Comparison of ENCODE assay signal across 9 cellular contexts in genomic region chr4:168848112-168848511, GRCh38.
DNase-seq lines count a peak whose midpoint lies in the region; ATAC-seq and TF ChIP-seq lines count a peak whose summit lies in the region.
"Had no signal": no experiment of that assay in that cellular context is flagged by ENCODE, and none has a peak within 500 bp of the region (broad histone marks: within the 10 kb centered on the region; RNA-seq: fewer than 3 reads in every experiment).

No MANE protein-coding gene starts in this region.

- DNase-seq in IMR-90 = no peak
- DNase-seq in breast epithelium (ENCODE audit: low spot score in 2 of 2) = no peak
- no peak for DNase-seq in left colon
- DNase-seq in NCI-H2196 (lab: John Stamatoyannopoulos, UW; ENCODE audit: unreplicated experiment) = no peak
- DNase-seq: NCI-H446 had no signal

- no peaks in the 10 kb centered on the region for H3K27me3 ChIP-seq in IMR-90 (ENCODE audit: control insufficient read depth, insufficient read depth, low read length)
- no peaks in the 10 kb centered on the region for H3K27me3 ChIP-seq in breast epithelium
- H3K27me3 ChIP-seq in subcutaneous abdominal adipose tissue (ENCODE audit: control insufficient read depth in 5 of 5, insufficient read depth in 4 of 5, low read length in 5 of 5) = no peaks in the 10 kb centered on the region

- H3K56ac ChIP-seq in IMR-90 (ENCODE audit: extremely low read depth, insufficient read depth, low read length) = peak overlapping the region; percentile 57; the same call in 1 of the 2 replicates

- peak overlapping the region; percentile 44 for H2AK9ac ChIP-seq in IMR-90 (replicated peaks; ENCODE audit: low read depth, low read length, poor library complexity)

- H3K9me1 ChIP-seq in IMR-90 (ENCODE audit: insufficient read depth, low read length) = peaks cover 9% of the 10 kb centered on the region

- POLR2A ChIA-PET in IMR-90 (lab: Charles Lee; ENCODE audit: unreplicated experiment) = no interaction called here

- in situ Hi-C loops in IMR-90 (cut with MboI; ENCODE audit: low sequenced_read_pairs) = no loop called here

- H3K9me3 ChIP-seq in IMR-90 (ENCODE audit: control insufficient read depth, insufficient read depth, low read length) = no peaks in the 10 kb centered on the region
- H3K9me3 ChIP-seq in breast epithelium = no peaks in the 10 kb centered on the region
- H3K9me3 ChIP-seq in subcutaneous abdominal adipose tissue (ENCODE audit: control insufficient read depth in 5 of 5, low read length in 5 of 5) = no peaks in the 10 kb centered on the region

- H3K4me3 ChIP-seq in IMR-90 (ENCODE audit: insufficient read depth, low read depth, low read length) = peak overlapping the region; percentile 24; the same call in 1 of the 2 replicates
- H3K4me3 ChIP-seq in breast epithelium = peak overlapping the region; percentile 4 to 58 (median 9)
- H3K4me3 ChIP-seq in subcutaneous abdominal adipose tissue (ENCODE audit: low read depth in 1 of 5, low read length in 5 of 5) = peak overlapping the region; percentile 8 to 59 (median 38)

- peak overlapping the region; percentile 73 for H2AK5ac ChIP-seq in IMR-90 (ENCODE audit: low read depth, low read length)

- CTCF ChIA-PET in IMR-90 (lab: Yijun Ruan, JAX) = interaction anchor here (0.5 to 1.6 kb wide), 3 partner anchors 30 to 138 kb away, joined by 3 to 4 read pairs (median 4); no protein-coding TSS in a partner anchor

- H3K36me3 ChIP-seq in IMR-90 (ENCODE audit: control insufficient read depth, insufficient read depth, low read length) (peaks cover 15% of the 10 kb centered on the region), breast epithelium (no peaks in the 10 kb centered on the region), subcutaneous abdominal adipose tissue (ENCODE audit: control insufficient read depth in 5 of 5, insufficient read depth in 5 of 5, low read length in 5 of 5) (no peaks in the 10 kb centered on the region)

- peak; percentile 28 for ATAC-seq in IMR-90 (ENCODE audit: low read depth)
- peak; percentile 71 for ATAC-seq in left colon
- no peak for ATAC-seq in HG03378 (IDR thresholded peaks at IDR 0.05; ENCODE audit: unreplicated experiment)
- no peak for ATAC-seq in GM21515 (IDR thresholded peaks at IDR 0.05; ENCODE audit: unreplicated experiment)
- no peak for ATAC-seq in GM19467 (IDR thresholded peaks at IDR 0.05; ENCODE audit: unreplicated experiment)

- peak overlapping the region; percentile 61 for H3K4ac ChIP-seq in IMR-90 (ENCODE audit: low read depth, low read length)

- dilution Hi-C loops in IMR-90 (cut with HindIII; ENCODE audit: low sequenced_read_pairs, unreplicated experiment) = no loop called here

- H2BK15ac ChIP-seq in IMR-90 (ENCODE audit: low read depth, low read length) = peak overlapping the region; percentile 9; the same call in 1 of the 3 replicates

- H2BK5ac ChIP-seq in IMR-90 (ENCODE audit: low read depth, low read length, poor library complexity, severe bottlenecking) = peak overlapping the region; percentile 93

- peak overlapping the region; percentile 91 for H3K4me2 ChIP-seq in IMR-90 (ENCODE audit: low read depth, low read length)

- H4K20me1 ChIP-seq in IMR-90 (ENCODE audit: insufficient read depth, low read length) = peaks cover 42% of the 10 kb centered on the region; the same call in 1 of the 2 replicates

- H2BK120ac ChIP-seq in IMR-90 (ENCODE audit: low read depth, low read length) = peak overlapping the region; percentile 88

- H3K27ac ChIP-seq in IMR-90 (ENCODE audit: insufficient read depth, low read length) (peak overlapping the region; percentile 69), breast epithelium (peak overlapping the region; percentile 84 to 92), subcutaneous abdominal adipose tissue (ENCODE audit: low read depth, low read length) (no peak overlapping the region)

- TF ChIP-seq POLR2A in IMR-90 (IDR thresholded peaks at IDR 0.05; ENCODE audit: low read depth, low read length) = no peak
- no peak for TF ChIP-seq POLR2A in breast epithelium (IDR thresholded peaks at IDR 0.05)

- no peak for TF ChIP-seq RAD21 in IMR-90 (IDR thresholded peaks at IDR 0.05; ENCODE audit: low read length)

- H3K18ac ChIP-seq in IMR-90 (ENCODE audit: low read depth, low read length) = peak overlapping the region; percentile 75

- H2AFZ ChIP-seq in IMR-90 (replicated peaks; ENCODE audit: low read length, poor library complexity) = no peak overlapping the region

- WGBS in IMR-90 (ENCODE audit: extremely low coverage in 2 of 2, insufficient read length in 1 of 2), 2 experiments = no CpG with 5 or more reads among the region's 4 CpGs

- no TSS peak for BruUV-seq in IMR-90 (replicated peaks; lab: Mats Ljungman, UMichigan)

- peaks cover 22 to 74% of the 10 kb centered on the region in 2 experiments for H3K79me1 ChIP-seq in IMR-90 (ENCODE audit: low read depth in 1 of 2, low read length in 2 of 2)

- H3K14ac ChIP-seq in IMR-90 (replicated peaks; ENCODE audit: low read depth, low read length) = peak overlapping the region; percentile 57

- peak overlapping the region; percentile 34 for H2BK20ac ChIP-seq in IMR-90 (ENCODE audit: low read depth, low read length)

- peak overlapping the region; percentile 43 for H4K91ac ChIP-seq in IMR-90 (ENCODE audit: insufficient read depth, low read depth, low read length)

- H4K5ac ChIP-seq in IMR-90 (ENCODE audit: low read depth, low read length) = peak overlapping the region; percentile 81

- TF ChIP-seq CTCF in IMR-90 (conservative IDR thresholded peaks at IDR 0.05; ENCODE audit: low read depth, low read length) (no peak), breast epithelium (IDR thresholded peaks at IDR 0.05) (no peak)

- H4K8ac ChIP-seq in IMR-90 (ENCODE audit: low read depth in 2 of 2, low read length in 2 of 2) = peak overlapping the region; percentile 1 to 72; a peak in 3 of 4 replicates

- H3K23ac ChIP-seq in IMR-90 (ENCODE audit: low read depth, low read length) = peak overlapping the region; percentile 87

- H3K9ac ChIP-seq in IMR-90 (ENCODE audit: low read depth, low read length) (peak overlapping the region; percentile 63), subcutaneous abdominal adipose tissue (ENCODE audit: low read length in 5 of 5) (peak overlapping the region in 3 of 5 donors; percentile 5 to 66 (median 59))

- intact Hi-C loops in IMR-90 (cut with micrococcal nuclease) = loop anchor here (5.0 to 10.0 kb wide), 2 partner anchors 136 to 333 kb away; no protein-coding TSS in a partner anchor
- intact Hi-C loops in breast epithelium (cut with DNase I; ENCODE audit: low total_unique reads) = no loop called here
- intact Hi-C loops in left colon (cut with DNase I, micrococcal nuclease) = no loop called here

- H3K4me1 ChIP-seq in IMR-90 (ENCODE audit: control insufficient read depth, insufficient read depth, low read length) = peaks cover 25% of the 10 kb centered on the region
- H3K4me1 ChIP-seq in breast epithelium = peaks cover 11 to 29% of the 10 kb centered on the region in 2 donors
- peaks cover 2 to 29% (median 21%) of the 10 kb centered on the region in 5 donors for H3K4me1 ChIP-seq in subcutaneous abdominal adipose tissue (ENCODE audit: control insufficient read depth in 5 of 5, insufficient read depth in 5 of 5, low read length in 5 of 5)

TF ChIP-seq in IMR-90, 13 proteins besides CTCF, POLR2A, EP300 and RAD21:
- TF ChIP-seq RCOR1 (IDR thresholded peaks at IDR 0.05; ENCODE audit: insufficient replicate concordance, low read length) = no peak
- peak; percentile 88 for TF ChIP-seq MAFK (IDR thresholded peaks at IDR 0.05; ENCODE audit: low read depth, low read length)
- peak; percentile 89 for TF ChIP-seq CEBPB (IDR thresholded peaks at IDR 0.05; ENCODE audit: low read depth, low read length)

Comparison
In these comparisons a context has a peak if more than half of its experiments do, and no peak if none do; other contexts are left out.
1. ATAC-seq: peak in IMR-90 (single experiment) and left colon (single experiment); none in HG03378 (single experiment), GM21515 (single experiment) and GM19467 (single experiment).
2. Peak in every context shown above with its lines, with median percentiles within 50 percentile points of each other: H3K4me3 ChIP-seq.